ENCODE assay signal across 25 cellular contexts in genomic region chr9:35712762-35713400, GRCh38. TPM values are rescaled to one million over a fixed set of nuclear protein-coding genes. Genes with fewer than 3 reads are reported as not detected.
DNase-seq lines count a peak whose midpoint lies in the region; ATAC-seq and TF ChIP-seq lines count a peak whose summit lies in the region.
"Had no signal": no experiment of that assay in that cellular context is flagged by ENCODE, and none has a peak within 500 bp of the region (broad histone marks: within the 10 kb centered on the region; RNA-seq: fewer than 3 reads in every experiment).

No MANE protein-coding gene starts in this region.

- dilution Hi-C loops in mammary epithelial cell (cut with HindIII; ENCODE audit: low sequenced_read_pairs): loop anchor here (5.0 kb wide), 4 partner anchors 36 to 154 kb away; no protein-coding TSS in a partner anchor

- H3K4me2 ChIP-seq in mammary epithelial cell (ENCODE audit: insufficient read depth, low read depth, low read length): no peak overlapping the region
- no peak overlapping the region for H3K4me2 ChIP-seq in neural progenitor cell
- H3K4me2 ChIP-seq: A549 had no signal

- peaks cover 6% of the 10 kb centered on the region for H3K4me1 Mint-ChIP-seq in MCF 10A (ENCODE audit: insufficient read depth, unreplicated experiment)
- no peaks in the 10 kb centered on the region for H3K4me1 Mint-ChIP-seq in neural progenitor cell
- H3K4me1 Mint-ChIP-seq in activated naive CD8-positive, alpha-beta T cell treated with anti-CD3 and anti-CD28 coated beads, Interleukin-2, amount 50 U/mL, for 24 hours: no peaks in the 10 kb centered on the region

- no peak overlapping the region for H2AFZ ChIP-seq in mammary epithelial cell (ENCODE audit: low read depth, low read length)
- no peak overlapping the region for H2AFZ ChIP-seq in neural progenitor cell (replicated peaks)

- H3K27ac ChIP-seq in mammary epithelial cell (ENCODE audit: insufficient read depth, low read depth, low read length): no peak overlapping the region
- peak overlapping the region; percentile 32 to 73 for H3K27ac ChIP-seq in breast epithelium
- H3K27ac ChIP-seq in neural progenitor cell: no peak overlapping the region
- H3K27ac ChIP-seq: A549, adrenal gland, brain microvascular endothelial cell, neutrophil, psoas muscle, SK-N-MC, vagina had no signal

- no peaks in the 10 kb centered on the region for H3K9me3 ChIP-seq in mammary epithelial cell (replicated peaks; ENCODE audit: insufficient read depth, low read length)
- H3K9me3 ChIP-seq in breast epithelium: no peaks in the 10 kb centered on the region
- no peaks in the 10 kb centered on the region for H3K9me3 ChIP-seq in neural progenitor cell (ENCODE audit: low read depth)
- H3K9me3 ChIP-seq: A549, adrenal gland, psoas muscle, vagina had no signal

- BruUV-seq in MCF 10A (replicated peaks; lab: Mats Ljungman, UMichigan) (no TSS peak), mammary epithelial cell (replicated peaks; lab: Mats Ljungman, UMichigan) (no TSS peak)

- DNase-seq in MCF 10A (ENCODE audit: unreplicated experiment): peak; percentile 37
- DNase-seq in mammary epithelial cell: no peak
- DNase-seq in breast epithelium (ENCODE audit: low spot score in 2 of 2): no peak
- DNase-seq in neural progenitor cell (ENCODE audit: low spot score): no peak
- DNase-seq in NCI-H2196 treated with DMSO at 0.1 percent for 48 hours (lab: John Stamatoyannopoulos, UW; ENCODE audit: unreplicated experiment): no peak
- no peak for DNase-seq in activated T-cell treated with anti-CD3 and anti-CD28 coated beads, Interleukin-2, amount 50 U/mL, for 1 hour
- no peak for DNase-seq in activated naive CD8-positive, alpha-beta T cell treated with anti-CD3 and anti-CD28 coated beads, Interleukin-2, amount 50 U/mL, for 24 hours
- no peak for DNase-seq in germinal center (ENCODE audit: low spot score)
- DNase-seq: AML-193; brain microvascular endothelial cell; CD4-positive, alpha-beta T cell; effector CD4-positive, alpha-beta T cell; head of caudate nucleus; NCI-H1417 treated with DMSO at 0.1 percent for 48 hours; NCI-H446 treated with DMSO at 0.1 percent for 48 hours; NCI-H82; psoas muscle; stimulated activated naive CD8-positive, alpha-beta T cell treated with anti-CD3 and anti-CD28 coated beads, Interleukin-15, Interleukin-2, amounts not matched to agents 100 U/mL and 50 U/mL, for 24 hours had no signal

- 67% methylated on average over 11 of the region's 11 CpGs for WGBS in mammary epithelial cell (ENCODE audit: low coverage, missing lambda C conversion rate)

- H3K36me3 ChIP-seq in mammary epithelial cell (ENCODE audit: insufficient read depth, low read length): peaks cover 51% of the 10 kb centered on the region
- H3K36me3 ChIP-seq in breast epithelium: peaks cover 22% of the 10 kb centered on the region
- H3K36me3 ChIP-seq in neural progenitor cell: no peaks in the 10 kb centered on the region

- no peak overlapping the region for H3K9ac ChIP-seq in mammary epithelial cell (ENCODE audit: insufficient read depth, low read length)
- no peak overlapping the region for H3K9ac ChIP-seq in neural progenitor cell

- H3K27ac Mint-ChIP-seq in MCF 10A (ENCODE audit: low read depth, unreplicated experiment) (peak overlapping the region; percentile 15), neural progenitor cell (no peak overlapping the region)
- H3K27ac Mint-ChIP-seq in activated naive CD8-positive, alpha-beta T cell treated with anti-CD3 and anti-CD28 coated beads, Interleukin-2, amount 50 U/mL, for 24 hours: no peak overlapping the region
- H3K27ac Mint-ChIP-seq: CD4-positive, alpha-beta T cell; IgD-negative memory B cell; T-helper 1 cell treated with Interleukin-12 subunit alpha and Interleukin-12 subunit beta and Interleukin-4 antibody, amounts not matched to agents 30 μg/mL and 1 μg/mL, for 36 hours had no signal

- no peak overlapping the region for H3K4me3 Mint-ChIP-seq in MCF 10A (ENCODE audit: unreplicated experiment)
- no peak overlapping the region for H3K4me3 Mint-ChIP-seq in neural progenitor cell
- no peak overlapping the region for H3K4me3 Mint-ChIP-seq in activated naive CD8-positive, alpha-beta T cell treated with anti-CD3 and anti-CD28 coated beads, Interleukin-2, amount 50 U/mL, for 24 hours
- H3K4me3 Mint-ChIP-seq: CD4-positive, alpha-beta T cell; IgD-negative memory B cell; T-helper 1 cell treated with Interleukin-12 subunit alpha and Interleukin-12 subunit beta and Interleukin-4 antibody, amounts not matched to agents 30 μg/mL and 1 μg/mL, for 36 hours had no signal

- H3K79me2 ChIP-seq in mammary epithelial cell (ENCODE audit: insufficient read depth, low read length) (no peaks in the 10 kb centered on the region), neural progenitor cell (ENCODE audit: low read depth) (no peaks in the 10 kb centered on the region)

- H4K20me1 ChIP-seq in mammary epithelial cell (ENCODE audit: insufficient read depth, low read length): no peaks in the 10 kb centered on the region
- H4K20me1 ChIP-seq in neural progenitor cell (ENCODE audit: low read depth): no peaks in the 10 kb centered on the region

- H3K36me3 Mint-ChIP-seq in MCF 10A (ENCODE audit: insufficient read depth, unreplicated experiment): peaks cover 92% of the 10 kb centered on the region
- peaks cover 52% of the 10 kb centered on the region for H3K36me3 Mint-ChIP-seq in neural progenitor cell
- H3K36me3 Mint-ChIP-seq in activated naive CD8-positive, alpha-beta T cell treated with anti-CD3 and anti-CD28 coated beads, Interleukin-2, amount 50 U/mL, for 24 hours (ENCODE audit: low read depth): peaks cover 61% of the 10 kb centered on the region

- ATAC-seq in activated naive CD8-positive, alpha-beta T cell treated with anti-CD3 and anti-CD28 coated beads, Interleukin-2, amount 50 U/mL, for 24 hours: no peak
- ATAC-seq: psoas muscle; stimulated activated naive CD8-positive, alpha-beta T cell treated with anti-CD3 and anti-CD28 coated beads, Interleukin-15, Interleukin-2, amounts not matched to agents 100 U/mL and 50 U/mL, for 24 hours had no signal

- H3K9me3 Mint-ChIP-seq in MCF 10A (ENCODE audit: unreplicated experiment): no peaks in the 10 kb centered on the region
- H3K9me3 Mint-ChIP-seq in neural progenitor cell: no peaks in the 10 kb centered on the region
- no peaks in the 10 kb centered on the region for H3K9me3 Mint-ChIP-seq in activated naive CD8-positive, alpha-beta T cell treated with anti-CD3 and anti-CD28 coated beads, Interleukin-2, amount 50 U/mL, for 24 hours
- H3K9me3 Mint-ChIP-seq: CD4-positive, alpha-beta T cell; IgD-negative memory B cell; T-helper 1 cell treated with Interleukin-12 subunit alpha and Interleukin-12 subunit beta and Interleukin-4 antibody, amounts not matched to agents 30 μg/mL and 1 μg/mL, for 36 hours had no signal

- CTCF ChIA-PET in MCF 10A (lab: Yijun Ruan, JAX): interaction anchor here (1.1 to 12.5 kb wide), 4 partner anchors 16 to 101 kb away, joined by 3 to 155 read pairs (median 4); no protein-coding TSS in a partner anchor
- CTCF ChIA-PET in mammary epithelial cell (lab: Charles Lee; ENCODE audit: low non-redundant PET): no interaction called here

- POLR2A ChIA-PET in MCF 10A (lab: Yijun Ruan, JAX): interaction anchor here (0.8 to 2.1 kb wide), 7 partner anchors 14 to 55 kb away, joined by 3 to 13 read pairs (median 4); partner anchors contain the start of genes CREB3 and TLN1

- TF ChIP-seq CTCF in MCF 10A (IDR thresholded peaks at IDR 0.05; ENCODE audit: unreplicated experiment): no peak
- peak in 1 of 2 donors; percentile 16 for TF ChIP-seq CTCF in mammary epithelial cell (conservative IDR thresholded peaks at IDR 0.05 in 1 of 2, IDR thresholded peaks at IDR 0.05 in 1 of 2; ENCODE audit: extremely low read depth in 1 of 2, insufficient read depth in 1 of 2, low read depth in 1 of 2, low read length in 2 of 2)
- TF ChIP-seq CTCF in breast epithelium (IDR thresholded peaks at IDR 0.05): no peak
- TF ChIP-seq CTCF in neural progenitor cell (IDR thresholded peaks at IDR 0.05): peak; percentile 20

- H3K4me3 ChIP-seq in mammary epithelial cell (replicated peaks in 1 of 3; ENCODE audit: insufficient read depth in 1 of 3, low read depth in 2 of 3, low read length in 3 of 3): no peak overlapping the region
- H3K4me3 ChIP-seq in breast epithelium: no peak overlapping the region
- H3K4me3 ChIP-seq in neural progenitor cell: no peak overlapping the region
- H3K4me3 ChIP-seq: A549, adrenal gland, psoas muscle, SK-N-MC, vagina had no signal

- intact Hi-C loops in MCF 10A (cut with micrococcal nuclease) (no loop called here), mammary epithelial cell (cut with micrococcal nuclease) (no loop called here), breast epithelium (cut with DNase I; ENCODE audit: low total_unique reads) (no loop called here)

- H3K27me3 ChIP-seq in mammary epithelial cell (ENCODE audit: insufficient read depth, low read length): no peaks in the 10 kb centered on the region
- H3K27me3 ChIP-seq in breast epithelium: no peaks in the 10 kb centered on the region
- no peaks in the 10 kb centered on the region for H3K27me3 ChIP-seq in neural progenitor cell
- H3K27me3 ChIP-seq: adrenal gland, brain microvascular endothelial cell, neutrophil, vagina had no signal

- TF ChIP-seq POLR2A in breast epithelium (IDR thresholded peaks at IDR 0.05): no peak

- H3K4me1 ChIP-seq in mammary epithelial cell (ENCODE audit: insufficient read depth, low read length) (no peaks in the 10 kb centered on the region), breast epithelium (no peaks in the 10 kb centered on the region), neural progenitor cell (no peaks in the 10 kb centered on the region)
- H3K4me1 ChIP-seq: A549, adrenal gland, psoas muscle, vagina had no signal

- H3K27me3 Mint-ChIP-seq in MCF 10A (ENCODE audit: insufficient read depth, unreplicated experiment) (no peaks in the 10 kb centered on the region), neural progenitor cell (ENCODE audit: insufficient read depth, low read depth) (peaks cover 3% of the 10 kb centered on the region)
- no peaks in the 10 kb centered on the region for H3K27me3 Mint-ChIP-seq in activated naive CD8-positive, alpha-beta T cell treated with anti-CD3 and anti-CD28 coated beads, Interleukin-2, amount 50 U/mL, for 24 hours
- H3K27me3 Mint-ChIP-seq: CD4-positive, alpha-beta T cell; IgD-negative memory B cell had no signal

- in situ Hi-C loops in mammary epithelial cell (cut with MboI; ENCODE audit: low sequenced_read_pairs in 2 of 2): no loop called here

- H3F3A ChIP-seq in neural progenitor cell (ENCODE audit: low read depth): no peaks in the 10 kb centered on the region

RNA-seq across cellular contexts. Expression of gene TLN1, which starts 19.1 kb away (rescaled TPM):
- total RNA-seq in MCF 10A (2022) (224 and 256 TPM in 2 replicates), mammary epithelial cell (100 to 1,000 TPM; 202 to 213 TPM), breast epithelium (100 to 1,000 TPM; 163 to 497 (median 215) TPM), neural progenitor cell (ENCODE audit: low replicate concordance) (36.7 and 71.5 TPM in 2 replicates)
- polyA plus RNA-seq in mammary epithelial cell: 128 TPM
- 264 TPM for polyA minus RNA-seq in mammary epithelial cell

RNA-seq across cellular contexts. Expression of gene CREB3, which starts 19.6 kb away (rescaled TPM):
- 58.7 and 66.2 TPM in 2 replicates for total RNA-seq in MCF 10A (2022)
- total RNA-seq in mammary epithelial cell: 10 to 100 TPM; 45.4 to 60.8 TPM
- polyA plus RNA-seq in mammary epithelial cell: 38.3 TPM
- polyA minus RNA-seq in mammary epithelial cell: 34.8 TPM
- total RNA-seq in breast epithelium: 10 to 100 TPM; 46.4 to 49.9 (median 47.2) TPM
- 27.9 and 30.3 TPM in 2 replicates for total RNA-seq in neural progenitor cell (ENCODE audit: low replicate concordance)

RNA-seq across cellular contexts. Expression of gene TPM2, which starts 23.2 kb away (rescaled TPM):
- total RNA-seq in MCF 10A (2022): 161 and 207 TPM in 2 replicates
- 100 to 1,000 TPM; 134 to 649 TPM for total RNA-seq in mammary epithelial cell
- 276 TPM for polyA plus RNA-seq in mammary epithelial cell
- polyA minus RNA-seq in mammary epithelial cell: 96.1 TPM
- 100 to 1,000 TPM; 143 to 402 (median 258) TPM for total RNA-seq in breast epithelium
- total RNA-seq in neural progenitor cell (ENCODE audit: low replicate concordance): 174 and 241 TPM in 2 replicates
- polyA plus RNA-seq: IgD-negative memory B cell had no signal

RNA-seq across cellular contexts. Expression of gene GBA2, which starts 36.1 kb away (rescaled TPM):
- total RNA-seq in MCF 10A (2022) (51.3 and 55.2 TPM in 2 replicates), mammary epithelial cell (10 to 100 TPM; 41.0 to 49.8 TPM), breast epithelium (10 to 100 TPM; 44.5 to 63.8 (median 57.0) TPM), neural progenitor cell (ENCODE audit: low replicate concordance) (44.8 and 74.5 TPM in 2 replicates)
- 30.3 TPM for polyA plus RNA-seq in mammary epithelial cell
- polyA minus RNA-seq in mammary epithelial cell: 32.5 TPM

RNA-seq across cellular contexts. Expression of gene RGP1, which starts 36.2 kb away (rescaled TPM):
- total RNA-seq in MCF 10A (2022) (33.8 and 35.8 TPM in 2 replicates), mammary epithelial cell (10 to 100 TPM; 20.5 to 42.3 TPM), breast epithelium (10 to 100 TPM; 16.7 to 20.1 (median 17.4) TPM), neural progenitor cell (ENCODE audit: low replicate concordance) (11.2 and 20.1 TPM in 2 replicates)
- 20.1 TPM for polyA plus RNA-seq in mammary epithelial cell
- polyA minus RNA-seq in mammary epithelial cell: 45.3 TPM

Comparison
In these comparisons a context has a peak if more than half of its experiments do, and no peak if none do; other contexts are left out.
1. H3K27ac ChIP-seq: peak in breast epithelium (2 of 2); none in mammary epithelial cell (single experiment) and neural progenitor cell (single experiment).